Comparison of ENCODE assay signal across 21 cellular contexts in the genomic region with DNA sequence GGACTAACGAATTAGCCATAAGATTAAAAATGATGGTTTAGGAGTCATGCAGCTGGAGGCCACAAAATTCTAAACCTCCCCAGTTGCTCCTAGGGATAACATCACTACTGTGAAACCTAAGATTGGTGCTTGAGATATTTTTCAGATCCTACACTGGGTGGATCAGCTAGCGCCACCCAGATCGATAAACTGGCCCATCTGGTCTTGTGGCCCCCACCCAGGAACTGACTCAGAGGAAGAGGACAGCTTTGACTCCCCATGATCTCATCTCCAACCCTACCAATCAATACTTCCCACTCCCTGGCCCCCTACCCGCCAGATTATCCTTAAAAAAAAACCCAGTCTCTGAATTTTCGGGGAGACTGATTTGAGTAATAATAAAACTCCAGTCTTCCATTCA. TPM values are rescaled to one million over a fixed set of nuclear protein-coding genes. Genes with fewer than 3 reads are reported as not detected.
DNase-seq lines count a peak whose midpoint lies in the region; ATAC-seq, FAIRE-seq and TF ChIP-seq lines count a peak whose summit lies in the region.
"Had no signal": no experiment of that assay in that cellular context is flagged by ENCODE, and none has a peak within 500 bp of the region (broad histone marks: within the 10 kb centered on the region; RNA-seq: fewer than 3 reads in every experiment).

No MANE protein-coding gene starts in this region.

- H3K9me2 ChIP-seq in hepatocyte (replicated peaks; ENCODE audit: insufficient read depth), result no peaks in the 10 kb centered on the region

- in situ Hi-C loops in GM13976 (cut with MboI; ENCODE audit: low sequenced_read_pairs, unreplicated experiment), result no loop called here

- peaks cover 40% of the 10 kb centered on the region for H3K4me1 Mint-ChIP-seq in glutamatergic neuron (ENCODE audit: low read depth, unreplicated experiment)

- H3K4me2 ChIP-seq in A549 (no peak overlapping the region), BLaER1 (peak overlapping the region; percentile 89), hepatocyte (no peak overlapping the region)

- no peaks in the 10 kb centered on the region for H3K36me3 Mint-ChIP-seq in glutamatergic neuron (ENCODE audit: unreplicated experiment)
- H3K36me3 Mint-ChIP-seq: CD4-positive, CD25-positive, alpha-beta regulatory T cell; CD8-positive, alpha-beta memory T cell had no signal

- no peak overlapping the region for H3K27ac Mint-ChIP-seq in glutamatergic neuron (ENCODE audit: unreplicated experiment)
- H3K27ac Mint-ChIP-seq: CD4-positive, CD25-positive, alpha-beta regulatory T cell; CD8-positive, alpha-beta memory T cell; H9 had no signal

- DNase-seq in A549 (ENCODE audit: low read depth in 1 of 2, low spot score in 1 of 2) (no peak), HT-29 (ENCODE audit: low spot score) (peak; percentile 85), glutamatergic neuron (no peak), GM13976 (ENCODE audit: low spot score) (no peak), hepatocyte (ENCODE audit: low spot score) (no peak)
- DNase-seq: AML-193; CD4-positive, CD25-positive, alpha-beta regulatory T cell; CD8-positive, alpha-beta memory T cell; COR-L47; DMS79 treated with DMSO at 0.1 percent for 48 hours; GF-D8; H9; IMR-90 had no signal

- H3K4me3 ChIP-seq in A549, result no peak overlapping the region
- no peak overlapping the region for H3K4me3 ChIP-seq in BLaER1
- no peak overlapping the region for H3K4me3 ChIP-seq in hepatocyte
- H3K4me3 ChIP-seq: K562 had no signal

- CTCF ChIA-PET in A549 (lab: Yijun Ruan, JAX), result interaction anchor here (0.7 to 1.4 kb wide), 3 partner anchors 19 to 421 kb away, joined by 3 to 4 read pairs (median 3); no protein-coding TSS in a partner anchor

- POLR2A ChIA-PET in A549 (lab: Yijun Ruan, JAX), result no interaction called here

- H3K27ac ChIP-seq in A549 (no peak overlapping the region), BLaER1 (no peak overlapping the region), hepatocyte (no peak overlapping the region)
- H3K27ac ChIP-seq: HL-60 had no signal

- no peak for TF ChIP-seq EP300 in A549 (IDR thresholded peaks at IDR 0.05)

- TF ChIP-seq RAD21 in A549 (conservative IDR thresholded peaks at IDR 0.05 in 1 of 2, IDR thresholded peaks at IDR 0.05 in 1 of 2), result no peak

- H3K9ac ChIP-seq in BLaER1, result no peak overlapping the region

- H3K36me3 ChIP-seq in BLaER1 (0 out of 2 replicates have a peak, but pooled peaks cover 7% of the 10 kb centered on the region), hepatocyte (replicated peaks; ENCODE audit: insufficient read depth, low read depth) (no peaks in the 10 kb centered on the region)

- WGBS in A549 (ENCODE audit: missing lambda C conversion rate), result 94% methylated on average over 5 of the region's 5 CpGs
- WGBS in hepatocyte (ENCODE audit: low lambda C conversion rate, missing lambda C conversion rate), result 93% methylated on average over 5 of the region's 5 CpGs

- no peak overlapping the region for H2AFZ ChIP-seq in hepatocyte

- no peaks in the 10 kb centered on the region for H3K9me3 ChIP-seq in A549
- H3K9me3 ChIP-seq in BLaER1, result no peaks in the 10 kb centered on the region
- H3K9me3 ChIP-seq in hepatocyte (ENCODE audit: low read depth), result no peaks in the 10 kb centered on the region

- H3K27me3 ChIP-seq in BLaER1 (no peaks in the 10 kb centered on the region), hepatocyte (peaks cover 62% of the 10 kb centered on the region)

- H3K27me3 Mint-ChIP-seq in glutamatergic neuron (ENCODE audit: unreplicated experiment), result peaks cover 17% of the 10 kb centered on the region

- H4K20me1 ChIP-seq in BLaER1 (peaks cover 86% of the 10 kb centered on the region), hepatocyte (ENCODE audit: insufficient read depth, poor library complexity, severe bottlenecking) (no peaks in the 10 kb centered on the region)

- TF ChIP-seq POLR2A in A549 (IDR thresholded peaks at IDR 0.05; ENCODE audit: low read length), result no peak

- ATAC-seq in A549 (no peak), HG03432 (IDR thresholded peaks at IDR 0.05; ENCODE audit: unreplicated experiment) (no peak)
- ATAC-seq: K562 had no signal

- TF ChIP-seq CTCF in A549 (IDR thresholded peaks at IDR 0.05) (no peak), glutamatergic neuron (IDR thresholded peaks at IDR 0.05; ENCODE audit: partially characterized antibody, unreplicated experiment) (no peak), GM13976 (IDR thresholded peaks at IDR 0.05; ENCODE audit: borderline replicate concordance, control extremely low read depth, extremely low read depth, insufficient read depth, missing control alignments) (no peak), hepatocyte (IDR thresholded peaks at IDR 0.05; ENCODE audit: poor library complexity) (no peak)

- peaks cover 11% of the 10 kb centered on the region for H3K4me1 ChIP-seq in A549
- peaks cover 92% of the 10 kb centered on the region for H3K4me1 ChIP-seq in BLaER1
- peaks cover 4% of the 10 kb centered on the region for H3K4me1 ChIP-seq in hepatocyte (ENCODE audit: insufficient read depth)

- no peaks in the 10 kb centered on the region for H3K79me2 ChIP-seq in hepatocyte

- H3K9me3 Mint-ChIP-seq in glutamatergic neuron (ENCODE audit: unreplicated experiment), result peaks cover 11% of the 10 kb centered on the region
- H3K9me3 Mint-ChIP-seq: CD8-positive, alpha-beta memory T cell had no signal

- peak overlapping the region; percentile 32 for H3K4me3 Mint-ChIP-seq in glutamatergic neuron (ENCODE audit: unreplicated experiment)
- H3K4me3 Mint-ChIP-seq: CD4-positive, CD25-positive, alpha-beta regulatory T cell; CD8-positive, alpha-beta memory T cell; H9 had no signal

- peak; percentile 39 for FAIRE-seq in A549 (lab: Jason Lieb, UNC)
- FAIRE-seq: A204.1, D721Med, H1, HTR-8/SVneo, K562 had no signal

TF ChIP-seq in A549, 52 proteins besides CTCF, POLR2A, EP300 and RAD21:
- no peak for TF ChIP-seq FOXS1 (CRISPR knock-in tag; IDR thresholded peaks at IDR 0.05)
- no peak for TF ChIP-seq MAZ (IDR thresholded peaks at IDR 0.05; ENCODE audit: borderline replicate concordance, low read depth, low read length)
- no peak for TF ChIP-seq ZNF302 (CRISPR knock-in tag; IDR thresholded peaks at IDR 0.05)
- TF ChIP-seq CBX2 (IDR thresholded peaks at IDR 0.05; ENCODE audit: borderline replicate concordance, low read depth), result no peak
- TF ChIP-seq CEBPB (IDR thresholded peaks at IDR 0.05), result no peak
- no peak for TF ChIP-seq POLR2AphosphoS2 (conservative IDR thresholded peaks at IDR 0.05; ENCODE audit: low read length)
- no peak for TF ChIP-seq GATA3 (IDR thresholded peaks at IDR 0.05; ENCODE audit: borderline replicate concordance)
- no peak for TF ChIP-seq HEYL (CRISPR knock-in tag; IDR thresholded peaks at IDR 0.05)
- TF ChIP-seq CHD2 (IDR thresholded peaks at IDR 0.05; ENCODE audit: low read length, partially characterized antibody), result no peak
- TF ChIP-seq ZC3H11A (IDR thresholded peaks at IDR 0.05), result no peak
- TF ChIP-seq JUN (IDR thresholded peaks at IDR 0.05), result no peak
- no peak for TF ChIP-seq NPAS2 (CRISPR knock-in tag; IDR thresholded peaks at IDR 0.05; ENCODE audit: borderline replicate concordance)

RNA-seq across cellular contexts. Expression of a gene that starts 5.5 kb away (rescaled TPM):
- 34.4 and 40.1 TPM in 2 replicates for polyA plus RNA-seq in A549 (2011; rRNA removed)
- 60.4 and 63.0 TPM in 2 replicates for polyA plus RNA-seq in A549 (2012; cell fraction: cytosol; rRNA removed)
- 93.1 and 104 TPM in 2 replicates for polyA plus RNA-seq in A549 (2012; cell fraction: nucleus; rRNA removed)
- polyA plus RNA-seq in A549 (2017; fragmentation: RNase III; extraction: RNeasy Plus Mini Kit Qiagen cat#74134 plus additional on column Dnase treatment), result 38.3 to 48.0 TPM (median 40.0 TPM) in 3 replicates
- 81.5 and 99.9 TPM in 2 replicates for polyA minus RNA-seq in A549 (2011; rRNA and poly(A)+ RNA removed)
- 58.8 and 68.4 TPM in 2 replicates for total RNA-seq in HT-29 (2014; rRNA removed; shearing (Covaris generic))
- 14.4 TPM for total RNA-seq in glutamatergic neuron (ENCODE audit: unreplicated experiment)
- 1.4 and 2.2 TPM in 2 replicates for total RNA-seq in hepatocyte
- polyA plus RNA-seq in hepatocyte, result 2.9 and 10.4 TPM in 2 replicates
- total RNA-seq: CD4-positive, CD25-positive, alpha-beta regulatory T cell; K562 had no signal
- polyA plus RNA-seq: CD4-positive, CD25-positive, alpha-beta regulatory T cell; CD8-positive, alpha-beta memory T cell had no signal
